ENCODE assay signal across 18 cellular contexts in genomic region chr9:123659358-123659757, GRCh38.
"Had no signal": no experiment of that assay in that cellular context is flagged by ENCODE, and none has a peak within 500 bp of the region (broad histone marks: within the 10 kb centered on the region; RNA-seq: fewer than 3 reads in every experiment).

No MANE protein-coding gene starts in this region.

- H3K4me3 ChIP-seq: adrenal gland, SK-N-MC had no signal

- H3K27me3 Mint-ChIP-seq: activated naive CD8-positive, alpha-beta T cell treated with anti-CD3 and anti-CD28 coated beads, Interleukin-2, amount 10 ng/mL, durations not matched to agents 7 days and 5 days; T-cell had no signal

- H3K36me3 ChIP-seq: adrenal gland had no signal

- H3K4me3 Mint-ChIP-seq: activated CD8-positive, alpha-beta T cell treated with anti-CD3 and anti-CD28 coated beads, Interleukin-2, amount 10 ng/mL, durations not matched to agents 7 days and 5 days; activated naive CD8-positive, alpha-beta T cell treated with anti-CD3 and anti-CD28 coated beads, Interleukin-2, amount 10 ng/mL, durations not matched to agents 7 days and 5 days; T-cell had no signal

- ATAC-seq: activated CD4-positive, CD25-positive, alpha-beta regulatory T cell treated with anti-CD3 and anti-CD28 coated beads, Interleukin-2, amount 50 U/mL, for 24 hours; activated CD8-positive, alpha-beta T cell treated with anti-CD3 and anti-CD28 coated beads, Interleukin-2, amount 10 ng/mL, durations not matched to agents 7 days and 5 days; T-cell had no signal

- DNase-seq: activated CD4-positive, alpha-beta T cell treated with anti-CD3 and anti-CD28 coated beads for 4 hours; activated CD8-positive, alpha-beta memory T cell treated with anti-CD3 and anti-CD28 coated beads, Interleukin-2, amount 50 U/mL, for 48 hours; activated CD8-positive, alpha-beta T cell treated with anti-CD3 and anti-CD28 coated beads, Interleukin-2, amount 10 ng/mL, durations not matched to agents 7 days and 5 days; activated naive CD4-positive, alpha-beta T cell treated with anti-CD3 and anti-CD28 coated beads, Interleukin-2, amount 50 U/mL, for 16 hours; activated naive CD8-positive, alpha-beta T cell treated with anti-CD3 and anti-CD28 coated beads, Interleukin-2, amount 10 ng/mL, durations not matched to agents 7 days and 5 days; activated T-cell treated with anti-CD3 and anti-CD28 coated beads, Interleukin-2, amount 50 U/mL, for 1 hour; adrenal gland; anterior cingulate cortex; KBM-7; NCI-H1048; NCI-H146; NCI-H187 treated with DMSO at 0.1 percent for 48 hours; NCI-H2081 treated with DMSO at 0.1 percent for 48 hours; NCI-H446; T-cell; WERI-Rb-1 had no signal

- H3K27ac ChIP-seq: adrenal gland, SK-N-MC, WERI-Rb-1 had no signal

- H3K27me3 ChIP-seq: adrenal gland had no signal

- H3K27ac Mint-ChIP-seq: activated CD8-positive, alpha-beta T cell treated with anti-CD3 and anti-CD28 coated beads, Interleukin-2, amount 10 ng/mL, durations not matched to agents 7 days and 5 days; activated naive CD8-positive, alpha-beta T cell treated with anti-CD3 and anti-CD28 coated beads, Interleukin-2, amount 10 ng/mL, durations not matched to agents 7 days and 5 days; T-cell had no signal

- H3K4me1 ChIP-seq: adrenal gland had no signal
